ENCODE assay signal across 8 cellular contexts in the genomic region with DNA sequence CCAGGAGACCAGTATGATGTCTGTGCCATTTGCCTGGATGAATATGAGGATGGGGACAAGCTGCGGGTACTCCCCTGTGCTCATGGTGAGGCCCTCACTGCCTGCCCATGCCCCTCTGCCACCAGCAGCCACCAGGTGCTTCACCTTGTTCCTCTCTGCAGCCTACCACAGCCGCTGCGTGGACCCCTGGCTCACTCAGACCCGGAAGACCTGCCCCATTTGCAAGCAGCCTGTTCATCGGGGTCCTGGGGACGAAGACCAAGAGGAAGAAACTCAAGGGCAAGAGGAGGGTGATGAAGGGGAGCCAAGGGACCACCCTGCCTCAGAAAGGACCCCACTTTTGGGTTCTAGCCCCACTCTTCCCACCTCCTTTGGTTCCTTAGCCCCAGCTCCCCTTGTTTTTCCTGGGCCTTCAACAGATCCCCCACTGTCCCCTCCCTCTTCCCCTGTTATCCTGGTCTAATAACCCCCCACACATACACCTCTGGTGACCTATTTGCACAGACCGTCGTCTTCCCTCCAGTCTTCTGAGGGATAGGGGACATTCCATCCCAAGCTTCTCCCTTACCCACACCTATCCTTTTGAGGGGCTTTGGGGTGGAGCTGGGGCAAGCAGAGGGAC. TPM values are rescaled to one million over a fixed set of nuclear protein-coding genes. Genes with fewer than 3 reads are reported as not detected.
DNase-seq lines count a peak whose midpoint lies in the region; ATAC-seq and TF ChIP-seq lines count a peak whose summit lies in the region.

No MANE protein-coding gene starts in this region.

- no peaks in the 10 kb centered on the region for H3K27me3 Mint-ChIP-seq in activated naive CD4-positive, alpha-beta T cell treated with anti-CD3 and anti-CD28 coated beads for 36 hours (ENCODE audit: low read depth)
- no peaks in the 10 kb centered on the region for H3K27me3 Mint-ChIP-seq in activated naive CD8-positive, alpha-beta T cell
- H3K27me3 Mint-ChIP-seq in type B pancreatic cell, result no peaks in the 10 kb centered on the region

- no peak for ATAC-seq in lung (ENCODE audit: insufficient read depth, low FRiP score)

- H3K9me3 Mint-ChIP-seq in activated naive CD4-positive, alpha-beta T cell treated with anti-CD3 and anti-CD28 coated beads for 36 hours, result no peaks in the 10 kb centered on the region
- H3K9me3 Mint-ChIP-seq in activated naive CD8-positive, alpha-beta T cell (ENCODE audit: low read depth), result no peaks in the 10 kb centered on the region
- H3K9me3 Mint-ChIP-seq in type B pancreatic cell, result no peaks in the 10 kb centered on the region

- intact Hi-C loops in activated naive CD4-positive, alpha-beta T cell treated with anti-CD3 and anti-CD28 coated beads for 36 hours (cut with micrococcal nuclease), result loop anchor here (5.0 to 10.0 kb wide), 3 partner anchors 340 to 980 kb away; a partner anchor contains a TSS

- peaks cover 12 to 32% of the 10 kb centered on the region in 2 donors for H3K36me3 ChIP-seq in lung (ENCODE audit: control insufficient read depth in 2 of 2, insufficient read depth in 2 of 2, low read length in 2 of 2)

- 31 to 47% methylated on average over 8 of the region's 8 CpGs for WGBS in lung, 2 donors

- peaks cover 3 to 14% of the 10 kb centered on the region in 2 donors for H3K4me1 ChIP-seq in lung (ENCODE audit: control insufficient read depth in 2 of 2, insufficient read depth in 2 of 2, low read length in 2 of 2)

- peak; percentile 36 for DNase-seq in activated naive CD4-positive, alpha-beta T cell treated with anti-CD3 and anti-CD28 coated beads for 36 hours
- no peak for DNase-seq in activated naive CD4-positive, alpha-beta T cell treated with Interleukin-2 at 50 U/mL for 16 hours
- no peak for DNase-seq in lung (ENCODE audit: low spot score)
- DNase-seq in type B pancreatic cell (ENCODE audit: extremely low spot score, unreplicated experiment), result no peak
- no peak for DNase-seq in COLO829 (ENCODE audit: low spot score)
- DNase-seq in NCI-H226, result no peak
- no peak for DNase-seq in NCI-H1417 treated with DMSO at 0.1 percent for 48 hours (lab: John Stamatoyannopoulos, UW)

- H3K4me3 Mint-ChIP-seq in activated naive CD4-positive, alpha-beta T cell treated with anti-CD3 and anti-CD28 coated beads for 36 hours, result peak overlapping the region; percentile 97
- peak overlapping the region; percentile 97 for H3K4me3 Mint-ChIP-seq in activated naive CD8-positive, alpha-beta T cell
- H3K4me3 Mint-ChIP-seq in type B pancreatic cell, result peak overlapping the region; percentile 85

- H3K27ac Mint-ChIP-seq in activated naive CD4-positive, alpha-beta T cell treated with anti-CD3 and anti-CD28 coated beads for 36 hours, result peak overlapping the region; percentile 99
- peak overlapping the region; percentile 99 for H3K27ac Mint-ChIP-seq in activated naive CD8-positive, alpha-beta T cell
- peak overlapping the region; percentile 97 for H3K27ac Mint-ChIP-seq in type B pancreatic cell

- CTCF ChIA-PET in activated naive CD4-positive, alpha-beta T cell treated with anti-CD3 and anti-CD28 coated beads for 36 hours (lab: Charles Lee), result no interaction called here

- no peak for TF ChIP-seq CTCF in lung (IDR thresholded peaks at IDR 0.05; ENCODE audit: control extremely low read depth, extremely low read depth)
- no peak for TF ChIP-seq CTCF in type B pancreatic cell (conservative IDR thresholded peaks at IDR 0.05)

- peaks cover 55% of the 10 kb centered on the region for H3K4me1 Mint-ChIP-seq in activated naive CD4-positive, alpha-beta T cell treated with anti-CD3 and anti-CD28 coated beads for 36 hours (ENCODE audit: low read depth)
- peaks cover 50% of the 10 kb centered on the region for H3K4me1 Mint-ChIP-seq in activated naive CD8-positive, alpha-beta T cell (ENCODE audit: low read depth)
- peaks cover 43% of the 10 kb centered on the region for H3K4me1 Mint-ChIP-seq in type B pancreatic cell (ENCODE audit: unreplicated experiment)

- peak overlapping the region; percentile 71 to 80 for H3K27ac ChIP-seq in lung (ENCODE audit: low read depth in 1 of 2, low read length in 1 of 2)

- H3K36me3 Mint-ChIP-seq in activated naive CD4-positive, alpha-beta T cell treated with anti-CD3 and anti-CD28 coated beads for 36 hours (ENCODE audit: low read depth), result peaks cover 69% of the 10 kb centered on the region
- peaks cover 22% of the 10 kb centered on the region for H3K36me3 Mint-ChIP-seq in activated naive CD8-positive, alpha-beta T cell
- peaks cover 17% of the 10 kb centered on the region for H3K36me3 Mint-ChIP-seq in type B pancreatic cell

- no peaks in the 10 kb centered on the region for H3K27me3 ChIP-seq in lung (ENCODE audit: control insufficient read depth, insufficient read depth)

- no peaks in the 10 kb centered on the region for H3K9me3 ChIP-seq in lung (ENCODE audit: control insufficient read depth in 2 of 2, insufficient read depth in 1 of 2, low read length in 1 of 2)

- no peak overlapping the region for H3K4me3 ChIP-seq in lung

RNA-seq across cellular contexts. Expression of a gene that starts 3.7 kb away (rescaled TPM):
- total RNA-seq in activated naive CD4-positive, alpha-beta T cell treated with anti-CD3 and anti-CD28 coated beads for 36 hours, result 1,000 to 10,000 TPM; 1,812 to 1,876 TPM
- total RNA-seq in lung, result 100 to 1,000 TPM; 461 to 827 TPM
- 1,000 to 10,000 TPM in 1 of 2 donors, 100 to 1,000 TPM in 1; 671 to 2,264 TPM for polyA plus RNA-seq in lung
- total RNA-seq in type B pancreatic cell (ENCODE audit: low replicate concordance), result 404 and 455 TPM in 2 replicates

RNA-seq across cellular contexts. Expression of a gene that starts 4.6 kb away (rescaled TPM):
- 100 to 1,000 TPM; 133 to 140 TPM for total RNA-seq in activated naive CD4-positive, alpha-beta T cell treated with anti-CD3 and anti-CD28 coated beads for 36 hours
- total RNA-seq in lung, result 100 to 1,000 TPM in 1 of 2 donors, 10 to 100 TPM in 1; 30.8 to 107 TPM
- 100 to 1,000 TPM in 1 of 2 donors, 10 to 100 TPM in 1; 86.7 to 142 TPM for polyA plus RNA-seq in lung
- total RNA-seq in type B pancreatic cell (ENCODE audit: low replicate concordance), result 98.8 and 132 TPM in 2 replicates

RNA-seq across cellular contexts. Expression of a gene that starts 4.8 kb away (rescaled TPM):
- 10 to 100 TPM; 63.8 to 65.2 TPM for total RNA-seq in activated naive CD4-positive, alpha-beta T cell treated with anti-CD3 and anti-CD28 coated beads for 36 hours
- total RNA-seq in lung (10 to 100 TPM; 34.8 to 65.8 TPM), type B pancreatic cell (ENCODE audit: low replicate concordance) (60.2 and 63.6 TPM in 2 replicates)
- 10 to 100 TPM; 42.5 to 72.1 TPM for polyA plus RNA-seq in lung

RNA-seq across cellular contexts. Expression of a gene that starts 6.3 kb away (rescaled TPM):
- 10 to 100 TPM; 26.7 to 28.9 TPM for total RNA-seq in activated naive CD4-positive, alpha-beta T cell treated with anti-CD3 and anti-CD28 coated beads for 36 hours
- total RNA-seq in lung (10 to 100 TPM in 1 of 2 donors, 1 to 10 TPM in 1; 3.3 to 10.7 TPM), type B pancreatic cell (ENCODE audit: low replicate concordance) (4.8 and 24.0 TPM in 2 replicates)
- polyA plus RNA-seq in lung, result 1 to 10 TPM; 7.2 to 9.3 TPM

RNA-seq across cellular contexts. Expression of a gene that starts 12.6 kb away (rescaled TPM):
- not detected for total RNA-seq in activated naive CD4-positive, alpha-beta T cell treated with anti-CD3 and anti-CD28 coated beads for 36 hours
- total RNA-seq in lung (under 1 TPM; 0.18 to 0.94 TPM), type B pancreatic cell (ENCODE audit: low replicate concordance) (not detected in 2 replicates)
- 1 to 10 TPM in 1 of 2 donors, under 1 TPM in 1; 0.26 to 1.4 TPM for polyA plus RNA-seq in lung
